In genomic region chr15:75822685-75823278, GRCh38 we compare ENCODE assay signal across 1 cellular context.
TF ChIP-seq lines count a peak whose summit lies in the region.

No MANE protein-coding gene starts in this region.

TF ChIP-seq in GM23338, 12 proteins besides CTCF, POLR2A, EP300 and RAD21 (continued from another document):
- TF ChIP-seq ZNF462 (CRISPR knock-in tag; IDR thresholded peaks at IDR 0.05), result no peak
